Comparison of ENCODE assay signal across 12 cellular contexts in the genomic region with DNA sequence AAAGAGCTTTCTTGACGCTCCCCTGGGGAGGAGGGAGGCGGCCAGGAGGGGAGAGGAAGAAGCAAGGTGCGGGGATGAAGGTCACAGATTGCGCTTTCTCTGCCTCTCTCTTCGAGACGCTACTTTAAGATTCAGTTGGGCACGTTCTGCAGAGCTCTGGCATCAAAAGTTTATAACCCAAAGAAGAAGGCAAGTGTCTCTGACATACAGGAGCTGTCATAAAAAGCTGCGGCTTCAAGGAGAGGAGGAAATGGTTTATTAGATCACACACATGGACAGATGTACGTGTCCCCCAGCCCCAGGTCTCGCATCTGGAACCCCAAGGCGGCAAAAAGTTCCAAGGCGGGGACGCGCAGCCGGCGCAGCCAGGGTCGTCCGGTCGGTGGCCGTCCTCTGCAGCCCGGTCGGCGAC.
DNase-seq lines count a peak whose midpoint lies in the region; FAIRE-seq and TF ChIP-seq lines count a peak whose summit lies in the region.
"Had no signal": no experiment of that assay in that cellular context is flagged by ENCODE, and none has a peak within 500 bp of the region (broad histone marks: within the 10 kb centered on the region; RNA-seq: fewer than 3 reads in every experiment).

No MANE protein-coding gene starts in this region.

- no peaks in the 10 kb centered on the region for H4K20me1 ChIP-seq in endothelial cell of umbilical vein (replicated peaks; ENCODE audit: control insufficient read depth, extremely low read depth, insufficient read depth, low read length)
- peaks cover 3% of the 10 kb centered on the region for H4K20me1 ChIP-seq in neural progenitor cell (ENCODE audit: low read depth)

- CTCF ChIA-PET in HEK293 (lab: Yijun Ruan, JAX): interaction anchor here (0.6 to 5.1 kb wide), 8 partner anchors 8 to 1249 kb away, joined by 3 to 22 read pairs (median 4); no protein-coding TSS in a partner anchor
- CTCF ChIA-PET in endothelial cell of umbilical vein (lab: Charles Lee): interaction anchor here (1.4 kb wide), 1 partner anchor 13 kb away, joined by 3 read pairs; no protein-coding TSS in a partner anchor
- CTCF ChIA-PET in CD4-positive, alpha-beta memory T cell (lab: Charles Lee; ENCODE audit: partially characterized antibody): interaction anchor here (4.5 kb wide), 1 partner anchor 8 kb away, joined by 22 read pairs; no protein-coding TSS in a partner anchor

- no peaks in the 10 kb centered on the region for H3K36me3 Mint-ChIP-seq in neural progenitor cell
- no peaks in the 10 kb centered on the region for H3K36me3 Mint-ChIP-seq in CD4-positive, alpha-beta memory T cell

- TF ChIP-seq CTCF in AG09309 (IDR thresholded peaks at IDR 0.05; ENCODE audit: control insufficient read depth, insufficient read depth, low read depth, low read length, missing control alignments) (no peak), HEK293 (tag by site-specific recombination; IDR thresholded peaks at IDR 0.05) (no peak), endothelial cell of umbilical vein (IDR thresholded peaks at IDR 0.05; ENCODE audit: extremely low read depth in 1 of 2, insufficient read depth in 1 of 2, low read depth in 1 of 2, low read length in 2 of 2) (no peak), neural progenitor cell (IDR thresholded peaks at IDR 0.05) (no peak)

- H3K4me2 ChIP-seq in endothelial cell of umbilical vein (ENCODE audit: insufficient read depth, low read length): no peak overlapping the region
- H3K4me2 ChIP-seq in neural progenitor cell: peak overlapping the region; percentile 100

- H3K4me3 ChIP-seq in AG09309 (ENCODE audit: control insufficient read depth, low read depth, low read length) (peak overlapping the region; percentile 32), HEK293 (ENCODE audit: low read depth, low read length) (peak overlapping the region; percentile 36), endothelial cell of umbilical vein (replicated peaks in 1 of 3; ENCODE audit: insufficient read depth in 1 of 3, low read depth in 1 of 3, low read length in 3 of 3) (no peak overlapping the region), neural progenitor cell (peak overlapping the region; percentile 74)
- H3K4me3 ChIP-seq in CD4-positive, alpha-beta memory T cell (ENCODE audit: low read length in 2 of 2): no peak overlapping the region
- H3K4me3 ChIP-seq: thoracic aorta had no signal

- H3F3A ChIP-seq in neural progenitor cell (ENCODE audit: low read depth): peaks cover 4% of the 10 kb centered on the region

- peak overlapping the region; percentile 92 for H3K4me3 Mint-ChIP-seq in neural progenitor cell
- H3K4me3 Mint-ChIP-seq in CD4-positive, alpha-beta memory T cell: peak overlapping the region in 2 of 8 donors; percentile 28 to 60

- H3K27ac ChIP-seq in HEK293 (ENCODE audit: extremely low read depth, low read depth, low read length) (no peak overlapping the region), endothelial cell of umbilical vein (ENCODE audit: insufficient read depth, low read depth, low read length) (no peak overlapping the region), neural progenitor cell (no peak overlapping the region)
- no peak overlapping the region for H3K27ac ChIP-seq in CD4-positive, alpha-beta memory T cell (ENCODE audit: low read depth, low read length)
- H3K27ac ChIP-seq: gastrocnemius medialis, thoracic aorta had no signal

- H3K9ac ChIP-seq in endothelial cell of umbilical vein (replicated peaks; ENCODE audit: extremely low read depth, insufficient read depth, low read length) (no peak overlapping the region), neural progenitor cell (no peak overlapping the region)

- no peak for FAIRE-seq in endothelial cell of umbilical vein (lab: Jason Lieb, UNC)
- FAIRE-seq: GM18507 had no signal

- H2AFZ ChIP-seq in endothelial cell of umbilical vein (ENCODE audit: low read depth, low read length) (no peak overlapping the region), neural progenitor cell (replicated peaks) (peak overlapping the region; percentile 68)

- H3K4me1 ChIP-seq in HEK293 (ENCODE audit: control insufficient read depth, insufficient read depth, low read length) (no peaks in the 10 kb centered on the region), endothelial cell of umbilical vein (ENCODE audit: control insufficient read depth, extremely low read depth, insufficient read depth, low read length) (no peaks in the 10 kb centered on the region), neural progenitor cell (peaks cover 10% of the 10 kb centered on the region)
- H3K4me1 ChIP-seq in CD4-positive, alpha-beta memory T cell (ENCODE audit: insufficient read depth, low read length): no peaks in the 10 kb centered on the region
- H3K4me1 ChIP-seq: gastrocnemius medialis had no signal

- DNase-seq in AG09309 (ENCODE audit: low read depth) (no peak), endothelial cell of umbilical vein (ENCODE audit: low read depth, low spot score) (no peak), neural progenitor cell (ENCODE audit: low spot score) (no peak), NCI-H2107 (lab: John Stamatoyannopoulos, UW) (no peak), T-helper 9 cell (no peak)
- DNase-seq in central memory CD4-positive, alpha-beta T cell: no peak
- DNase-seq in CD4-positive, alpha-beta memory T cell: no peak
- DNase-seq: gastrocnemius medialis, KBM-7 had no signal

- H3K27me3 Mint-ChIP-seq in neural progenitor cell (ENCODE audit: insufficient read depth, low read depth): peaks cover 16% of the 10 kb centered on the region
- peaks cover 20 to 24% of the 10 kb centered on the region in 2 donors for H3K27me3 Mint-ChIP-seq in CD4-positive, alpha-beta memory T cell

- H3K36me3 ChIP-seq in HEK293 (ENCODE audit: control insufficient read depth in 2 of 2, insufficient read depth in 1 of 2, low read length in 2 of 2): no peaks in the 10 kb centered on the region
- no peaks in the 10 kb centered on the region for H3K36me3 ChIP-seq in endothelial cell of umbilical vein (ENCODE audit: control insufficient read depth in 2 of 2, extremely low read depth in 1 of 2, insufficient read depth in 2 of 2, low read length in 2 of 2)
- H3K36me3 ChIP-seq in neural progenitor cell: no peaks in the 10 kb centered on the region
- H3K36me3 ChIP-seq in CD4-positive, alpha-beta memory T cell (ENCODE audit: insufficient read depth, low read length): no peaks in the 10 kb centered on the region
- H3K36me3 ChIP-seq: gastrocnemius medialis, thoracic aorta had no signal

- H3K9me1 ChIP-seq in endothelial cell of umbilical vein (replicated peaks; ENCODE audit: control insufficient read depth, extremely low read depth, insufficient read depth, low read length): no peaks in the 10 kb centered on the region

- dilution Hi-C loops in endothelial cell of umbilical vein (cut with MboI; ENCODE audit: extremely low pct_ligation_motif_present, low sequenced_read_pairs): no loop called here

- intact Hi-C loops in endothelial cell of umbilical vein (cut with micrococcal nuclease): loop anchor here (5.0 kb wide), 3 partner anchors 119 to 1031 kb away; no protein-coding TSS in a partner anchor
- intact Hi-C loops in CD4-positive, alpha-beta memory T cell (cut with micrococcal nuclease): loop anchor here (5.0 kb wide), 1 partner anchor 1251 kb away; no protein-coding TSS in a partner anchor

- H3K27ac Mint-ChIP-seq in neural progenitor cell: no peak overlapping the region
- H3K27ac Mint-ChIP-seq in CD4-positive, alpha-beta memory T cell: no peak overlapping the region

- peaks cover 24% of the 10 kb centered on the region for H3K4me1 Mint-ChIP-seq in neural progenitor cell
- H3K4me1 Mint-ChIP-seq in CD4-positive, alpha-beta memory T cell: peaks cover 0 to 4% (median 3%) of the 10 kb centered on the region in 4 donors

- H3K9me3 Mint-ChIP-seq in neural progenitor cell: no peaks in the 10 kb centered on the region
- peaks cover 0 to 5% (median 0%) of the 10 kb centered on the region in 8 donors for H3K9me3 Mint-ChIP-seq in CD4-positive, alpha-beta memory T cell

- BruUV-seq in endothelial cell of umbilical vein (replicated peaks; lab: Mats Ljungman, UMichigan): no TSS peak

- H3K79me2 ChIP-seq in endothelial cell of umbilical vein (ENCODE audit: control insufficient read depth, insufficient read depth, low read length) (no peaks in the 10 kb centered on the region), neural progenitor cell (ENCODE audit: low read depth) (no peaks in the 10 kb centered on the region)

- no peak for TF ChIP-seq POLR2A in endothelial cell of umbilical vein (IDR thresholded peaks at IDR 0.05; ENCODE audit: low read depth, low read length)

- H3K9me3 ChIP-seq in HEK293 (ENCODE audit: control insufficient read depth, insufficient read depth, low read depth, low read length) (no peaks in the 10 kb centered on the region), endothelial cell of umbilical vein (replicated peaks; ENCODE audit: control insufficient read depth, insufficient read depth, low read length) (no peaks in the 10 kb centered on the region), neural progenitor cell (ENCODE audit: low read depth) (no peaks in the 10 kb centered on the region)
- no peaks in the 10 kb centered on the region for H3K9me3 ChIP-seq in CD4-positive, alpha-beta memory T cell (ENCODE audit: control insufficient read depth in 1 of 2, low read length in 2 of 2)
- H3K9me3 ChIP-seq: gastrocnemius medialis, thoracic aorta had no signal

- peaks cover 10 to 17% of the 10 kb centered on the region in 2 experiments for H3K27me3 ChIP-seq in endothelial cell of umbilical vein (ENCODE audit: control insufficient read depth in 2 of 2, insufficient read depth in 2 of 2, low read length in 2 of 2)
- H3K27me3 ChIP-seq in neural progenitor cell: peaks cover 52% of the 10 kb centered on the region
- no peaks in the 10 kb centered on the region for H3K27me3 ChIP-seq in CD4-positive, alpha-beta memory T cell (ENCODE audit: insufficient read depth, low read length)

- POLR2A ChIA-PET in HEK293 (lab: Yijun Ruan, JAX) (no interaction called here), endothelial cell of umbilical vein (lab: Charles Lee) (no interaction called here)
- POLR2A ChIA-PET in CD4-positive, alpha-beta memory T cell (lab: Charles Lee; ENCODE audit: partially characterized antibody): no interaction called here

TF ChIP-seq in HEK293, 187 proteins besides CTCF, POLR2A, EP300 and RAD21 (continues in another document):
- TF ChIP-seq ZNF571 (tag by site-specific recombination; IDR thresholded peaks at IDR 0.05): no peak
- TF ChIP-seq ZNF175 (tag by site-specific recombination; IDR thresholded peaks at IDR 0.05): no peak

TF ChIP-seq in endothelial cell of umbilical vein, 7 proteins besides CTCF, POLR2A, EP300 and RAD21:
- TF ChIP-seq MYC (IDR thresholded peaks at IDR 0.05; ENCODE audit: low read depth, low read length) (no peak), FOS (IDR thresholded peaks at IDR 0.05; ENCODE audit: borderline replicate concordance, insufficient read depth, low read length) (no peak), JUN (IDR thresholded peaks at IDR 0.05; ENCODE audit: borderline replicate concordance, insufficient read depth, insufficient read length, low read depth) (no peak), POLR2AphosphoS5 (IDR thresholded peaks at IDR 0.05; ENCODE audit: insufficient read depth, low read depth, low read length) (no peak), GATA2 (IDR thresholded peaks at IDR 0.05; ENCODE audit: insufficient read depth, insufficient read length, low read depth, low read length) (no peak), EZH2 (IDR thresholded peaks at IDR 0.05; ENCODE audit: borderline replicate concordance, low read depth, low read length, severe bottlenecking) (peak; percentile 15)

Comparison
In these comparisons a context has a peak if more than half of its experiments do, and no peak if none do; other contexts are left out.
1. H3K4me3 ChIP-seq: peak in AG09309 (single experiment), HEK293 (single experiment) and neural progenitor cell (single experiment); none in endothelial cell of umbilical vein (0 of 3) and CD4-positive, alpha-beta memory T cell (0 of 2).